In genomic region chr6:44264154-44265002, GRCh38 we compare ENCODE assay signal across 8 cellular contexts. TPM values are rescaled to one million over a fixed set of nuclear protein-coding genes. Genes with fewer than 3 reads are reported as not detected.
A peak's percentile ranks its signal among the peaks of the same experiment; 100 is the strongest.
DNase-seq lines count a peak whose midpoint lies in the region; ATAC-seq, FAIRE-seq and TF ChIP-seq lines count a peak whose summit lies in the region.

No MANE protein-coding gene starts in this region.

- no peak for FAIRE-seq in HTR-8/SVneo (lab: Jason Lieb, UNC)

- H3K79me1 ChIP-seq in mesendoderm (ENCODE audit: low read length): peaks cover 2% of the 10 kb centered on the region

- H3K36me3 ChIP-seq in mesendoderm (ENCODE audit: control insufficient read depth, insufficient read depth, low read length): no peaks in the 10 kb centered on the region

- H3K4me2 ChIP-seq in mesendoderm (ENCODE audit: low read length): peak overlapping the region; percentile 92

- H2AK5ac ChIP-seq in mesendoderm (ENCODE audit: low read length): no peak overlapping the region

- H3K9me3 Mint-ChIP-seq in type B pancreatic cell: no peaks in the 10 kb centered on the region

- no peaks in the 10 kb centered on the region for H3K79me2 ChIP-seq in mesendoderm (ENCODE audit: control insufficient read depth, insufficient read depth, low read length)

- H3K4me1 ChIP-seq in mesendoderm (ENCODE audit: control insufficient read depth, low read depth, low read length): peaks cover 11% of the 10 kb centered on the region

- H3K36me3 Mint-ChIP-seq in type B pancreatic cell: no peaks in the 10 kb centered on the region

- no peak overlapping the region for H3K23ac ChIP-seq in mesendoderm (ENCODE audit: low read length)

- peak; percentile 85 for DNase-seq in SIG-M5 treated with dmso at 0.1 percent for 504 hours (lab: John Stamatoyannopoulos, UW; ENCODE audit: unreplicated experiment)
- DNase-seq in mesendoderm: no peak
- no peak for DNase-seq in type B pancreatic cell (ENCODE audit: extremely low spot score, unreplicated experiment)
- DNase-seq in NCI-H82 treated with DMSO at 0.1 percent for 48 hours (lab: John Stamatoyannopoulos, UW; ENCODE audit: unreplicated experiment): no peak
- DNase-seq in HTR-8/SVneo (ENCODE audit: insufficient read length, low spot score): no peak

- peak overlapping the region; percentile 20 for H3K27ac ChIP-seq in cingulate gyrus (ENCODE audit: low read depth, low read length)
- H3K27ac ChIP-seq in mesendoderm (ENCODE audit: low read depth, low read length): no peak overlapping the region

- ATAC-seq in HG02642 (IDR thresholded peaks at IDR 0.05; ENCODE audit: poor library complexity, unreplicated experiment): peak; percentile 28

- H3K18ac ChIP-seq in mesendoderm (ENCODE audit: low read length): no peak overlapping the region

- H3K4me3 ChIP-seq in GM12875 (ENCODE audit: low read depth, low read length) (peak overlapping the region; percentile 77), mesendoderm (ENCODE audit: low read length) (peak overlapping the region; percentile 67)

- peaks cover 23% of the 10 kb centered on the region for H3K4me1 Mint-ChIP-seq in type B pancreatic cell (ENCODE audit: unreplicated experiment)

- peak overlapping the region; percentile 93 for H3K4me3 Mint-ChIP-seq in type B pancreatic cell

- no peak overlapping the region for H2BK5ac ChIP-seq in mesendoderm (ENCODE audit: low read length)

- H3K4ac ChIP-seq in mesendoderm (ENCODE audit: low read depth, low read length): no peak overlapping the region

- H3K27me3 Mint-ChIP-seq in type B pancreatic cell: peaks cover 19% of the 10 kb centered on the region

- H3K9ac ChIP-seq in mesendoderm (ENCODE audit: low read length): peak overlapping the region; percentile 85

- H3K56ac ChIP-seq in mesendoderm (ENCODE audit: low read length): peak overlapping the region; percentile 85

- no peaks in the 10 kb centered on the region for H3K27me3 ChIP-seq in mesendoderm (ENCODE audit: insufficient read depth, low read length, poor library complexity)

- no peak overlapping the region for H4K5ac ChIP-seq in mesendoderm (ENCODE audit: low read length)

- H4K8ac ChIP-seq in mesendoderm (ENCODE audit: low read depth, low read length): no peak overlapping the region

- peak overlapping the region; percentile 87 for H3K27ac Mint-ChIP-seq in type B pancreatic cell

- WGBS in mesendoderm (ENCODE audit: extremely low coverage, insufficient coverage, low lambda C conversion rate): no CpG with 5 or more reads among the region's 13 CpGs

- H2BK15ac ChIP-seq in mesendoderm (replicated peaks; ENCODE audit: low read depth): no peak overlapping the region

- no peak for TF ChIP-seq CTCF in GM12875 (IDR thresholded peaks at IDR 0.05; ENCODE audit: borderline replicate concordance, insufficient read depth, low read depth, low read length)
- TF ChIP-seq CTCF in type B pancreatic cell (conservative IDR thresholded peaks at IDR 0.05): no peak

- no peak overlapping the region for H2BK120ac ChIP-seq in mesendoderm (ENCODE audit: low read depth, low read length)

RNA-seq across cellular contexts. Expression of gene NFKBIE, which starts 1.0 kb away (rescaled TPM):
- 4.8 TPM for polyA plus RNA-seq in mesendoderm (2013, experiment 1 of 2)
- polyA plus RNA-seq in mesendoderm (2013, experiment 2 of 2): 5.4 TPM
- total RNA-seq in type B pancreatic cell (ENCODE audit: low replicate concordance): 9.2 and 10.7 TPM in 2 replicates

RNA-seq across cellular contexts. Expression of gene TMEM151B, which starts 5.9 kb away (rescaled TPM):
- polyA plus RNA-seq in mesendoderm (2013, experiment 1 of 2): 1.6 TPM
- polyA plus RNA-seq in mesendoderm (2013, experiment 2 of 2): 1.6 TPM
- 0.52 and 3.2 TPM in 2 replicates for total RNA-seq in type B pancreatic cell (ENCODE audit: low replicate concordance)

RNA-seq across cellular contexts. Expression of gene SLC35B2, which starts 7.0 kb away (rescaled TPM):
- 18.8 TPM for polyA plus RNA-seq in mesendoderm (2013, experiment 1 of 2)
- polyA plus RNA-seq in mesendoderm (2013, experiment 2 of 2): 16.7 TPM
- total RNA-seq in type B pancreatic cell (ENCODE audit: low replicate concordance): 39.6 and 46.1 TPM in 2 replicates

RNA-seq across cellular contexts. Expression of gene HSP90AB1, which starts 17.5 kb away (rescaled TPM):
- polyA plus RNA-seq in mesendoderm (2013, experiment 1 of 2): 2,015 TPM
- polyA plus RNA-seq in mesendoderm (2013, experiment 2 of 2): 2,012 TPM
- 880 and 1,082 TPM in 2 replicates for total RNA-seq in type B pancreatic cell (ENCODE audit: low replicate concordance)

RNA-seq across cellular contexts. Expression of gene SLC29A1, which starts 41.0 kb away (rescaled TPM):
- polyA plus RNA-seq in mesendoderm (2013, experiment 1 of 2): 76.7 TPM
- 79.0 TPM for polyA plus RNA-seq in mesendoderm (2013, experiment 2 of 2)
- 33.6 and 50.9 TPM in 2 replicates for total RNA-seq in type B pancreatic cell (ENCODE audit: low replicate concordance)
